Comparison of ENCODE assay signal across 22 cellular contexts in the genomic region with DNA sequence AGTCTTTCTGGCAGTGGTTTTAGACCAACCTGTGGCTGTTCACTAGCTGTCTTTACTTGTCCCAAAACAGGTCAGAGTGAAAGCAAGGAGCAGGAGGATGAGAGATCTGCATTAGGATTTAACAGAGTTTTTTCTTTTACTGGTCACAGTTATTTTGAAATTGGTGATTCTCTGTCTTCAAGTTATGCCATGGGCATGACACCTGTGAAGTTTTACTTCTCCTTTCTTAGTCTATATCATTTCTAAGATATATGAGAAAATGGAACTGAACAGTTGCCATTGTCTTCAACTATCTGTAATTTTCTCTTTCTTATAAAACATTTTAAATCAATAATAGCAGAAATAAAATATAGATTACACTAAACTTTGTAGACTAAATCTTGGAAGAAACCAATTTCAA.
"Had no signal": no experiment of that assay in that cellular context is flagged by ENCODE, and none has a peak within 500 bp of the region (broad histone marks: within the 10 kb centered on the region; RNA-seq: fewer than 3 reads in every experiment).

No MANE protein-coding gene starts in this region.

- H3K4me3 ChIP-seq: SJSA1, SK-N-MC had no signal

- H3K27ac ChIP-seq: SJSA1, SK-N-MC had no signal

- H3K36me3 ChIP-seq: SJSA1 had no signal

- DNase-seq: KBM-7; MV-4-11; NCI-H1048; NCI-H1105; NCI-H1417 treated with DMSO at 0.1 percent for 48 hours; NCI-H146; NCI-H1694 treated with DMSO at 0.1 percent for 48 hours; NCI-H1930; NCI-H2081; NCI-H2107; NCI-H226; NCI-H446; NCI-H510A; NCI-H524 treated with DMSO at 0.1 percent for 48 hours; NCI-H69; NCI-H774; NK-92 treated with Interleukin-12 subunit alpha and Interleukin-12 subunit beta, amount 100 ng/mL, for 24 hours; Right ventricle myocardium superior; RPMI8226; SIG-M5 had no signal

- H3K4me1 ChIP-seq: SJSA1 had no signal

- H3K9me3 ChIP-seq: SJSA1 had no signal

- H3K27me3 ChIP-seq: SJSA1 had no signal
